1 cellular context compared by ENCODE assay signal in genomic region chr10:17199351-17199804, GRCh38.
TF ChIP-seq lines count a peak whose summit lies in the region.

No MANE protein-coding gene starts in this region.

TF ChIP-seq in K562, 482 proteins besides CTCF, POLR2A, EP300 and RAD21 (continued from another document):
- peak in 1 of 2 experiments; percentile 21 for TF ChIP-seq AFF1 (IDR thresholded peaks at IDR 0.05; ENCODE audit: low read depth in 1 of 2, partially characterized antibody in 2 of 2)
- no peak for TF ChIP-seq NR2C2 (CRISPR knock-in tag; IDR thresholded peaks at IDR 0.05)
- peak; percentile 64; the same call in 1 of the 2 replicates for TF ChIP-seq NR2C2 (tag; IDR thresholded peaks at IDR 0.05)
- TF ChIP-seq ZNF263 (CRISPR knock-in tag; IDR thresholded peaks at IDR 0.05; ENCODE audit: borderline replicate concordance) = peak; percentile 92
- TF ChIP-seq MTA2 (IDR thresholded peaks at IDR 0.05; ENCODE audit: low read depth) = no peak; the same call in 1 of the 2 replicates
- TF ChIP-seq GTF2A2 (tag; IDR thresholded peaks at IDR 0.05) = no peak
- no peak for TF ChIP-seq SP1 (CRISPR knock-in tag; IDR thresholded peaks at IDR 0.05)
- TF ChIP-seq HNRNPH1 (optimal IDR thresholded peaks at IDR 0.05; ENCODE audit: low read depth, low read length) = no peak
- TF ChIP-seq ATF6 (CRISPR knock-in tag; IDR thresholded peaks at IDR 0.05) = no peak
- TF ChIP-seq ZC3H8 (IDR thresholded peaks at IDR 0.05) = no peak
- TF ChIP-seq TCF15 (CRISPR knock-in tag; IDR thresholded peaks at IDR 0.05) = no peak
- TF ChIP-seq NBN (IDR thresholded peaks at IDR 0.05; ENCODE audit: low read depth) = peak; percentile 61; the same call in 1 of the 2 replicates
- no peak for TF ChIP-seq ZNF280A (IDR thresholded peaks at IDR 0.05; ENCODE audit: low read depth, partially characterized antibody)
- no peak for TF ChIP-seq ZNF778 (CRISPR knock-in tag; IDR thresholded peaks at IDR 0.05)
- no peak for TF ChIP-seq GTF2B (IDR thresholded peaks at IDR 0.05; ENCODE audit: extremely low read depth, insufficient read length)
- TF ChIP-seq SNIP1 (IDR thresholded peaks at IDR 0.05; ENCODE audit: low read depth) = no peak
- no peak for TF ChIP-seq ZNF124 (CRISPR knock-in tag; IDR thresholded peaks at IDR 0.05)
- no peak for TF ChIP-seq RB1 (IDR thresholded peaks at IDR 0.05; ENCODE audit: low read depth)
- TF ChIP-seq CREB5 (CRISPR knock-in tag; IDR thresholded peaks at IDR 0.05) = no peak
- no peak for TF ChIP-seq ZBTB40 (IDR thresholded peaks at IDR 0.05)
- no peak for TF ChIP-seq ZBTB40 (CRISPR knock-in tag; IDR thresholded peaks at IDR 0.05)
- TF ChIP-seq TCF3 (CRISPR knock-in tag; IDR thresholded peaks at IDR 0.05) = no peak
- TF ChIP-seq ELF4 (CRISPR knock-in tag; IDR thresholded peaks at IDR 0.05) = no peak
- peak; percentile 70; the same call in 1 of the 2 replicates for TF ChIP-seq DPF2 (IDR thresholded peaks at IDR 0.05)
- no peak for TF ChIP-seq HDAC6 (IDR thresholded peaks at IDR 0.05; ENCODE audit: low read depth, low read length)
- TF ChIP-seq POLR3G (IDR thresholded peaks at IDR 0.05; ENCODE audit: extremely low read depth, insufficient read length, insufficient replicate concordance) = no peak
- TF ChIP-seq ZNF655 (CRISPR knock-in tag; IDR thresholded peaks at IDR 0.05) = no peak
- no peak for TF ChIP-seq MNT (conservative IDR thresholded peaks at IDR 0.05)
- TF ChIP-seq ZNF639 (CRISPR knock-in tag; conservative IDR thresholded peaks at IDR 0.05 in 1 of 2, IDR thresholded peaks at IDR 0.05 in 1 of 2) = no peak
- TF ChIP-seq STAT5B (CRISPR knock-in tag; IDR thresholded peaks at IDR 0.05) = no peak
- no peak for TF ChIP-seq NCOA1 (IDR thresholded peaks at IDR 0.05; ENCODE audit: low read depth)
